19 cellular contexts compared by ENCODE assay signal in genomic region chr2:48934807-48935206, GRCh38.
DNase-seq lines count a peak whose midpoint lies in the region; TF ChIP-seq lines count a peak whose summit lies in the region.
"Had no signal": no experiment of that assay in that cellular context is flagged by ENCODE, and none has a peak within 500 bp of the region (broad histone marks: within the 10 kb centered on the region; RNA-seq: fewer than 3 reads in every experiment).

No MANE protein-coding gene starts in this region.

- dilution Hi-C loops in mammary epithelial cell (cut with HindIII; ENCODE audit: low sequenced_read_pairs) = no loop called here

- no peaks in the 10 kb centered on the region for H4K20me1 ChIP-seq in mammary epithelial cell (ENCODE audit: insufficient read depth, low read length)

- DNase-seq in mammary epithelial cell = peak; percentile 7
- no peak for DNase-seq in breast epithelium (ENCODE audit: low spot score in 2 of 2)
- DNase-seq in M059J (ENCODE audit: low read depth) = peak; percentile 71
- peak; percentile 14 for DNase-seq in kidney tubule cell (ENCODE audit: low spot score)
- no peak for DNase-seq in CD4-positive, alpha-beta memory T cell
- DNase-seq in HT-29 (ENCODE audit: low spot score) = no peak
- no peak for DNase-seq in AML-193 (lab: John Stamatoyannopoulos, UW)
- DNase-seq: BE2C; C1 segment of cervical spinal cord; Caco-2; CD4-positive, CD25-positive, alpha-beta regulatory T cell; DMS153; DMS79; GDM1; HCEC 1CT had no signal

- no peak for TF ChIP-seq POLR2A in breast epithelium (IDR thresholded peaks at IDR 0.05)

- H3K27ac ChIP-seq in mammary epithelial cell (ENCODE audit: insufficient read depth, low read depth, low read length) (no peak overlapping the region), breast epithelium (no peak overlapping the region)
- H3K27ac ChIP-seq in CD4-positive, alpha-beta memory T cell (ENCODE audit: low read depth, low read length) = no peak overlapping the region
- H3K27ac ChIP-seq: 22Rv1, HL-60, KMS-11 had no signal

- POLR2A ChIA-PET in CD4-positive, alpha-beta memory T cell (lab: Charles Lee; ENCODE audit: partially characterized antibody) = no interaction called here

- CTCF ChIA-PET in mammary epithelial cell (lab: Charles Lee; ENCODE audit: low non-redundant PET) = no interaction called here
- CTCF ChIA-PET in CD4-positive, alpha-beta memory T cell (lab: Charles Lee; ENCODE audit: partially characterized antibody) = no interaction called here

- H3K27me3 Mint-ChIP-seq in CD4-positive, alpha-beta memory T cell = peaks cover 0 to 6% of the 10 kb centered on the region in 2 donors
- H3K27me3 Mint-ChIP-seq: CD4-positive, CD25-positive, alpha-beta regulatory T cell had no signal

- no peaks in the 10 kb centered on the region for H3K36me3 ChIP-seq in mammary epithelial cell (ENCODE audit: insufficient read depth, low read length)
- H3K36me3 ChIP-seq in breast epithelium = no peaks in the 10 kb centered on the region
- no peaks in the 10 kb centered on the region for H3K36me3 ChIP-seq in CD4-positive, alpha-beta memory T cell (ENCODE audit: insufficient read depth, low read length)
- H3K36me3 ChIP-seq: BE2C had no signal

- no peak overlapping the region for H2AFZ ChIP-seq in mammary epithelial cell (ENCODE audit: low read depth, low read length)
- H2AFZ ChIP-seq: GM23338 had no signal

- H3K4me2 ChIP-seq in mammary epithelial cell (ENCODE audit: insufficient read depth, low read depth, low read length) = no peak overlapping the region
- H3K4me2 ChIP-seq: GM23338, KMS-11 had no signal

- H3K27me3 ChIP-seq in mammary epithelial cell (ENCODE audit: insufficient read depth, low read length) (peaks cover 2% of the 10 kb centered on the region), breast epithelium (no peaks in the 10 kb centered on the region)
- no peaks in the 10 kb centered on the region for H3K27me3 ChIP-seq in CD4-positive, alpha-beta memory T cell (ENCODE audit: insufficient read depth, low read length)
- H3K27me3 ChIP-seq: BE2C had no signal

- no peaks in the 10 kb centered on the region for H3K9me3 Mint-ChIP-seq in CD4-positive, alpha-beta memory T cell
- H3K9me3 Mint-ChIP-seq: GM23338 had no signal

- no peak overlapping the region for H3K27ac Mint-ChIP-seq in CD4-positive, alpha-beta memory T cell
- H3K27ac Mint-ChIP-seq: CD4-positive, CD25-positive, alpha-beta regulatory T cell; GM23338 had no signal

- 74% methylated on average over 5 of the region's 7 CpGs for WGBS in mammary epithelial cell (ENCODE audit: low coverage, missing lambda C conversion rate)

- no peak overlapping the region for H3K9ac ChIP-seq in mammary epithelial cell (ENCODE audit: insufficient read depth, low read length)
- H3K9ac ChIP-seq: KMS-11 had no signal

- in situ Hi-C loops in mammary epithelial cell (cut with MboI; ENCODE audit: low sequenced_read_pairs in 2 of 2) = no loop called here

- H3K79me2 ChIP-seq in mammary epithelial cell (ENCODE audit: insufficient read depth, low read length) = no peaks in the 10 kb centered on the region

- no TSS peak for BruUV-seq in mammary epithelial cell (replicated peaks; lab: Mats Ljungman, UMichigan)

- intact Hi-C loops in mammary epithelial cell (cut with micrococcal nuclease) (no loop called here), breast epithelium (cut with DNase I; ENCODE audit: low total_unique reads) (loop anchor here (5.0 kb wide), 1 partner anchor 1182 kb away; no protein-coding TSS in a partner anchor)
- intact Hi-C loops in CD4-positive, alpha-beta memory T cell (cut with micrococcal nuclease) = no loop called here

- H3K4me1 ChIP-seq in mammary epithelial cell (ENCODE audit: insufficient read depth, low read length) = no peaks in the 10 kb centered on the region
- no peaks in the 10 kb centered on the region for H3K4me1 ChIP-seq in breast epithelium
- no peaks in the 10 kb centered on the region for H3K4me1 ChIP-seq in CD4-positive, alpha-beta memory T cell (ENCODE audit: insufficient read depth, low read length)
- H3K4me1 ChIP-seq: Caco-2 had no signal

- no peaks in the 10 kb centered on the region for H3K4me1 Mint-ChIP-seq in CD4-positive, alpha-beta memory T cell
- H3K4me1 Mint-ChIP-seq: CD4-positive, CD25-positive, alpha-beta regulatory T cell had no signal

- H3K9me3 ChIP-seq in mammary epithelial cell (replicated peaks; ENCODE audit: insufficient read depth, low read length) (no peaks in the 10 kb centered on the region), breast epithelium (no peaks in the 10 kb centered on the region)
- H3K9me3 ChIP-seq in CD4-positive, alpha-beta memory T cell (ENCODE audit: control insufficient read depth in 1 of 2, low read length in 2 of 2) = no peaks in the 10 kb centered on the region
- H3K9me3 ChIP-seq: BE2C, Caco-2 had no signal

- no peak overlapping the region for H3K4me3 Mint-ChIP-seq in CD4-positive, alpha-beta memory T cell
- H3K4me3 Mint-ChIP-seq: CD4-positive, CD25-positive, alpha-beta regulatory T cell; GM23338 had no signal

- no peaks in the 10 kb centered on the region for H3K36me3 Mint-ChIP-seq in CD4-positive, alpha-beta memory T cell
- H3K36me3 Mint-ChIP-seq: CD4-positive, CD25-positive, alpha-beta regulatory T cell had no signal

- H3K4me3 ChIP-seq in mammary epithelial cell (replicated peaks in 1 of 3; ENCODE audit: insufficient read depth in 1 of 3, low read depth in 2 of 3, low read length in 3 of 3) (no peak overlapping the region), breast epithelium (no peak overlapping the region)
- no peak overlapping the region for H3K4me3 ChIP-seq in CD4-positive, alpha-beta memory T cell (ENCODE audit: low read length in 2 of 2)
- H3K4me3 ChIP-seq: GM23338 had no signal

- TF ChIP-seq CTCF in mammary epithelial cell (conservative IDR thresholded peaks at IDR 0.05 in 1 of 2, IDR thresholded peaks at IDR 0.05 in 1 of 2; ENCODE audit: extremely low read depth in 1 of 2, insufficient read depth in 1 of 2, low read depth in 1 of 2, low read length in 2 of 2) = no peak
- TF ChIP-seq CTCF in breast epithelium (IDR thresholded peaks at IDR 0.05) = no peak

Comparison
In these comparisons a context has a peak if more than half of its experiments do, and no peak if none do; other contexts are left out.
1. DNase-seq: peak in mammary epithelial cell (single experiment), M059J (single experiment) and kidney tubule cell (single experiment); none in breast epithelium (0 of 2), CD4-positive, alpha-beta memory T cell (0 of 5), HT-29 (single experiment) and AML-193 (0 of 2).